9 cellular contexts compared by ENCODE assay signal in genomic region chr16:971582-971905, GRCh38. TPM values are rescaled to one million over a fixed set of nuclear protein-coding genes. Genes with fewer than 3 reads are reported as not detected.
A peak's percentile ranks its signal among the peaks of the same experiment; 100 is the strongest.
DNase-seq lines count a peak whose midpoint lies in the region; ATAC-seq and TF ChIP-seq lines count a peak whose summit lies in the region.
"Had no signal": no experiment of that assay in that cellular context is flagged by ENCODE, and none has a peak within 500 bp of the region (broad histone marks: within the 10 kb centered on the region; RNA-seq: fewer than 3 reads in every experiment).

No MANE protein-coding gene starts in this region.

- H3K27me3 Mint-ChIP-seq in CD8-positive, alpha-beta T cell (ENCODE audit: low read depth): no peaks in the 10 kb centered on the region

- WGBS in adrenal gland, 4 donors: 89 to 98% (median 93%) methylated on average over 5 of the region's 5 CpGs

- no peak overlapping the region for H3K9ac ChIP-seq in HUES48 (ENCODE audit: low read depth, low read length)

- H3K27ac ChIP-seq in CD8-positive, alpha-beta T cell (ENCODE audit: low read depth, low read length): no peak overlapping the region
- no peak overlapping the region for H3K27ac ChIP-seq in HUES48 (ENCODE audit: low read depth, low read length)
- peak overlapping the region; percentile 98 for H3K27ac ChIP-seq in cingulate gyrus (ENCODE audit: low read depth, low read length)
- peak overlapping the region; percentile 58 for H3K27ac ChIP-seq in neutrophil
- H3K27ac ChIP-seq in adrenal gland: no peak overlapping the region

- no peak for ATAC-seq in CD8-positive, alpha-beta T cell
- ATAC-seq in GM18502 (IDR thresholded peaks at IDR 0.05; ENCODE audit: poor library complexity, unreplicated experiment): no peak
- ATAC-seq in HG03432 (IDR thresholded peaks at IDR 0.05; ENCODE audit: unreplicated experiment): no peak

- peaks cover 32% of the 10 kb centered on the region for H3K4me1 ChIP-seq in CD8-positive, alpha-beta T cell (ENCODE audit: insufficient read depth, low read length)
- H3K4me1 ChIP-seq in HUES48 (ENCODE audit: control insufficient read depth, insufficient read depth, low read length) (peaks cover 3% of the 10 kb centered on the region; the same call in 1 of the 2 replicates), neutrophil (ENCODE audit: control insufficient read depth in 1 of 2, insufficient read depth in 1 of 2, low read depth in 1 of 2, low read length in 1 of 2) (peaks cover 10 to 15% of the 10 kb centered on the region in 2 experiments), adrenal gland (replicated peaks in 1 of 2) (peaks cover 9 to 15% of the 10 kb centered on the region in 2 donors)

- no peaks in the 10 kb centered on the region for H3K9me3 ChIP-seq in CD8-positive, alpha-beta T cell (ENCODE audit: low read length)
- no peaks in the 10 kb centered on the region for H3K9me3 ChIP-seq in HUES48 (ENCODE audit: control insufficient read depth, insufficient read depth, low read length)
- no peaks in the 10 kb centered on the region for H3K9me3 ChIP-seq in neutrophil
- no peaks in the 10 kb centered on the region for H3K9me3 ChIP-seq in adrenal gland (replicated peaks in 1 of 3)

- H3K36me3 Mint-ChIP-seq in CD8-positive, alpha-beta T cell: peaks cover 9% of the 10 kb centered on the region

- peak overlapping the region; percentile 89 for H3K4me3 ChIP-seq in CD8-positive, alpha-beta T cell (ENCODE audit: low read depth, low read length)
- H3K4me3 ChIP-seq in HUES48 (ENCODE audit: low read depth, low read length) (peak overlapping the region; percentile 62; the same call in 1 of the 2 replicates), neutrophil (ENCODE audit: low read depth in 1 of 2, low read length in 1 of 2) (no peak overlapping the region), adrenal gland (no peak overlapping the region)

- H3K36me3 ChIP-seq in CD8-positive, alpha-beta T cell (ENCODE audit: insufficient read depth, low read length): no peaks in the 10 kb centered on the region
- H3K36me3 ChIP-seq in HUES48 (ENCODE audit: control insufficient read depth, insufficient read depth, low read length) (no peaks in the 10 kb centered on the region), neutrophil (peaks cover 14% of the 10 kb centered on the region), adrenal gland (replicated peaks in 1 of 2) (no peaks in the 10 kb centered on the region)

- intact Hi-C loops in CD8-positive, alpha-beta T cell (cut with DNase I, micrococcal nuclease): loop anchor here (1.0 to 5.0 kb wide), 6 partner anchors 9 to 183 kb away; partner anchors contain the start of genes CACNA1H (in 1 of the 2), CHTF18 (in 1 of the 2), RPUSD1 (in 1 of the 2) and SOX8 (in 1 of the 2)
- intact Hi-C loops in adrenal gland (cut with DNase I): no loop called here

- TF ChIP-seq CTCF in CD8-positive, alpha-beta T cell (IDR thresholded peaks at IDR 0.05): no peak
- TF ChIP-seq CTCF in neutrophil (IDR thresholded peaks at IDR 0.05) (no peak), adrenal gland (IDR thresholded peaks at IDR 0.05) (no peak)

- no peaks in the 10 kb centered on the region for H3K27me3 ChIP-seq in CD8-positive, alpha-beta T cell (ENCODE audit: insufficient read depth, low read length)
- H3K27me3 ChIP-seq in HUES48 (ENCODE audit: control insufficient read depth, insufficient read depth, low read length) (peaks cover 19% of the 10 kb centered on the region), neutrophil (peaks cover 59% of the 10 kb centered on the region), adrenal gland (no peaks in the 10 kb centered on the region)

- CTCF ChIA-PET in CD8-positive, alpha-beta T cell (lab: Charles Lee): interaction anchor here (1.2 kb wide), 1 partner anchor 10 kb away, joined by 3 read pairs; the partner anchor contains the start of gene SOX8

- no peak overlapping the region for H3K27ac Mint-ChIP-seq in CD8-positive, alpha-beta T cell

- POLR2A ChIA-PET in CD8-positive, alpha-beta T cell (lab: Charles Lee): interaction anchor here (1.2 to 4.6 kb wide), 2 partner anchors 10 to 26 kb away, joined by 4 to 39 read pairs; partner anchors contain the start of gene SOX8

- H3K9me3 Mint-ChIP-seq in CD8-positive, alpha-beta T cell: no peaks in the 10 kb centered on the region

- TF ChIP-seq POLR2A in adrenal gland (IDR thresholded peaks at IDR 0.05): no peak

- H3K4me1 Mint-ChIP-seq in CD8-positive, alpha-beta T cell (ENCODE audit: low read depth): peaks cover 24% of the 10 kb centered on the region

- H3K4me3 Mint-ChIP-seq in CD8-positive, alpha-beta T cell: peak overlapping the region; percentile 75

- DNase-seq in CD8-positive, alpha-beta T cell: no peak
- DNase-seq in activated CD4-positive, CD25-positive, alpha-beta regulatory T cell treated with anti-CD3 and anti-CD28 coated beads, Interleukin-2, amount 50 U/mL, for 72 hours: no peak
- no peak for DNase-seq in adrenal gland

RNA-seq across cellular contexts. Expression of gene LMF1, which starts 0.8 kb away (rescaled TPM):
- 10 to 100 TPM; 18.2 to 20.1 TPM for total RNA-seq in CD8-positive, alpha-beta T cell
- 10 to 100 TPM; 24.2 to 80.8 (median 36.3) TPM for total RNA-seq in adrenal gland
- polyA plus RNA-seq in adrenal gland: 100 to 1,000 TPM in 1 of 3 donors, 10 to 100 TPM in 2; 10.5 to 101 (median 66.0) TPM

RNA-seq across cellular contexts. Expression of gene SOX8, which starts 10.0 kb away (rescaled TPM):
- total RNA-seq in CD8-positive, alpha-beta T cell: 1 to 10 TPM; 1.1 to 1.4 TPM
- 1 to 10 TPM in 2 of 8 donors, under 1 TPM in 6; 0.09 to 1.5 (median 0.57) TPM for total RNA-seq in adrenal gland
- polyA plus RNA-seq in adrenal gland: 1 to 10 TPM in 2 of 3 donors, under 1 TPM in 1; 0.04 to 2.1 (median 1.6) TPM
- total RNA-seq: M059J had no signal

Comparison
In these comparisons a context has a peak if more than half of its experiments do, and no peak if none do; other contexts are left out.
1. H3K27ac ChIP-seq: peak in cingulate gyrus (single experiment) and neutrophil (single experiment); none in CD8-positive, alpha-beta T cell (single experiment), HUES48 (single experiment) and adrenal gland (0 of 5).
2. H3K4me3 ChIP-seq: peak in CD8-positive, alpha-beta T cell (single experiment) and HUES48 (single experiment); none in neutrophil (0 of 2) and adrenal gland (0 of 4).
3. intact Hi-C loops: an anchor here in CD8-positive, alpha-beta T cell (1.0 to 5.0 kb wide); none called in adrenal gland.